Comparison of ENCODE assay signal across 13 cellular contexts in genomic region chr21:29343517-29343916, GRCh38. TPM values are rescaled to one million over a fixed set of nuclear protein-coding genes. Genes with fewer than 3 reads are reported as not detected.
A peak's percentile ranks its signal among the peaks of the same experiment; 100 is the strongest.
DNase-seq lines count a peak whose midpoint lies in the region; ATAC-seq and TF ChIP-seq lines count a peak whose summit lies in the region.
"Had no signal": no experiment of that assay in that cellular context is flagged by ENCODE, and none has a peak within 500 bp of the region (broad histone marks: within the 10 kb centered on the region; RNA-seq: fewer than 3 reads in every experiment).

No MANE protein-coding gene starts in this region.

- H3K4me1 ChIP-seq in breast epithelium (no peaks in the 10 kb centered on the region), aorta (ENCODE audit: control insufficient read depth in 1 of 2, insufficient read depth in 2 of 2, low read length in 2 of 2) (peaks cover 5 to 13% of the 10 kb centered on the region in 2 donors)

- TF ChIP-seq CTCF in MCF 10A (IDR thresholded peaks at IDR 0.05; ENCODE audit: unreplicated experiment) (no peak), breast epithelium (IDR thresholded peaks at IDR 0.05) (no peak), chondrocyte (IDR thresholded peaks at IDR 0.05) (no peak), mesothelial cell of epicardium (IDR thresholded peaks at IDR 0.05; ENCODE audit: unreplicated experiment) (no peak)

- H3K36me3 ChIP-seq in breast epithelium: no peaks in the 10 kb centered on the region
- no peaks in the 10 kb centered on the region for H3K36me3 ChIP-seq in aorta (ENCODE audit: control insufficient read depth in 1 of 2, insufficient read depth in 2 of 2, low read length in 1 of 2)

- H3K27ac ChIP-seq in breast epithelium: no peak overlapping the region
- H3K27ac ChIP-seq in aorta (ENCODE audit: low read depth in 1 of 2, low read length in 2 of 2): peak overlapping the region; percentile 30 to 63

- 21 to 25% methylated on average over 4 of the region's 4 CpGs for WGBS in aorta, 2 donors

- H3K9me3 ChIP-seq in breast epithelium (no peaks in the 10 kb centered on the region), aorta (ENCODE audit: control insufficient read depth, low read length) (no peaks in the 10 kb centered on the region)

- H3K36me3 Mint-ChIP-seq in MCF 10A (ENCODE audit: insufficient read depth, unreplicated experiment) (peaks cover 58% of the 10 kb centered on the region), chondrocyte (ENCODE audit: low read depth) (peaks cover 11% of the 10 kb centered on the region), mesothelial cell of epicardium (peaks cover 17% of the 10 kb centered on the region)

- DNase-seq in MCF 10A (ENCODE audit: unreplicated experiment) (no peak), breast epithelium (ENCODE audit: low spot score in 2 of 2) (no peak), chondrocyte (ENCODE audit: low spot score) (no peak), mesothelial cell of epicardium (ENCODE audit: low spot score in 2 of 2, unreplicated experiment in 2 of 2) (no peak), aorta (no peak), NCI-H524 treated with DMSO at 0.1 percent for 48 hours (lab: John Stamatoyannopoulos, UW) (no peak), left ventricle myocardium superior (no peak)
- DNase-seq: GF-D8, midbrain, NCI-H187, small intestine, T1000 had no signal

- H3K27ac Mint-ChIP-seq in MCF 10A (ENCODE audit: low read depth, unreplicated experiment) (peak overlapping the region; percentile 84), chondrocyte (ENCODE audit: unreplicated experiment) (peak overlapping the region; percentile 89), mesothelial cell of epicardium (peak overlapping the region; percentile 72)

- H3K27me3 Mint-ChIP-seq in MCF 10A (ENCODE audit: insufficient read depth, unreplicated experiment) (no peaks in the 10 kb centered on the region), chondrocyte (ENCODE audit: low read depth) (no peaks in the 10 kb centered on the region), mesothelial cell of epicardium (ENCODE audit: low read depth) (no peaks in the 10 kb centered on the region)

- CTCF ChIA-PET in MCF 10A (lab: Yijun Ruan, JAX): interaction anchor here (0.7 to 3.8 kb wide), 10 partner anchors 11 to 322 kb away, joined by 3 to 31 read pairs (median 4); no protein-coding TSS in a partner anchor

- intact Hi-C loops in MCF 10A (cut with micrococcal nuclease) (loop anchor here (2.0 to 5.0 kb wide), 2 partner anchors 41 to 271 kb away; partner anchors contain the start of gene CCT8), breast epithelium (cut with DNase I; ENCODE audit: low total_unique reads) (loop anchor here (5.0 kb wide), 1 partner anchor 789 kb away; no protein-coding TSS in a partner anchor), aorta (cut with DNase I) (loop anchor here (5.0 kb wide), 1 partner anchor 41 kb away; no protein-coding TSS in a partner anchor), left ventricle myocardium superior (cut with micrococcal nuclease) (loop anchor here (10.0 kb wide), 1 partner anchor 179 kb away; no protein-coding TSS in a partner anchor)

- H3K27me3 ChIP-seq in breast epithelium: no peaks in the 10 kb centered on the region
- H3K27me3 ChIP-seq in aorta (ENCODE audit: control insufficient read depth in 1 of 2, insufficient read depth in 2 of 2, low read length in 1 of 2): no peaks in the 10 kb centered on the region

- BruUV-seq in MCF 10A (replicated peaks; lab: Mats Ljungman, UMichigan): no TSS peak

- ATAC-seq in aorta (ENCODE audit: low FRiP score) (no peak), GM19455 (IDR thresholded peaks at IDR 0.05; ENCODE audit: unreplicated experiment) (no peak), left ventricle myocardium superior (no peak)

- H3K4me3 Mint-ChIP-seq in MCF 10A (ENCODE audit: unreplicated experiment): no peak overlapping the region
- H3K4me3 Mint-ChIP-seq in chondrocyte (ENCODE audit: unreplicated experiment): no peak overlapping the region
- H3K4me3 Mint-ChIP-seq in mesothelial cell of epicardium: no peak overlapping the region

- H3K4me1 Mint-ChIP-seq in MCF 10A (ENCODE audit: insufficient read depth, unreplicated experiment) (peaks cover 44% of the 10 kb centered on the region), chondrocyte (ENCODE audit: low read depth) (peaks cover 67% of the 10 kb centered on the region), mesothelial cell of epicardium (peaks cover 21% of the 10 kb centered on the region)

- no peaks in the 10 kb centered on the region for H3K9me3 Mint-ChIP-seq in MCF 10A (ENCODE audit: unreplicated experiment)
- H3K9me3 Mint-ChIP-seq in chondrocyte (ENCODE audit: low read depth): no peaks in the 10 kb centered on the region
- H3K9me3 Mint-ChIP-seq in mesothelial cell of epicardium: no peaks in the 10 kb centered on the region

- no peak overlapping the region for H3K4me3 ChIP-seq in breast epithelium
- H3K4me3 ChIP-seq in aorta (ENCODE audit: low read length in 2 of 2): no peak overlapping the region

- TF ChIP-seq POLR2A in breast epithelium (IDR thresholded peaks at IDR 0.05): no peak

- POLR2A ChIA-PET in MCF 10A (lab: Yijun Ruan, JAX): interaction anchor here (0.7 to 10.6 kb wide), 11 partner anchors 8 to 269 kb away, joined by 3 to 155 read pairs (median 6); partner anchors contain the start of gene BACH1

RNA-seq across cellular contexts. Expression of gene BACH1, which starts 44.8 kb away (rescaled TPM):
- total RNA-seq in MCF 10A (2022): 69.3 and 76.6 TPM in 2 replicates
- 10 to 100 TPM; 31.8 to 65.3 (median 42.3) TPM for total RNA-seq in breast epithelium
- total RNA-seq in chondrocyte: 85.4 to 123 TPM (median 120 TPM) in 3 replicates
- total RNA-seq in mesothelial cell of epicardium: 100 to 107 TPM (median 100 TPM) in 3 replicates
- total RNA-seq in aorta: 100 to 1,000 TPM in 1 of 2 donors, 10 to 100 TPM in 1; 90.1 to 103 TPM
- 10 to 100 TPM; 12.1 to 14.8 TPM for polyA plus RNA-seq in aorta
- 32.5 TPM for total RNA-seq in left ventricle myocardium superior

Comparison
In these comparisons a context has a peak if more than half of its experiments do, and no peak if none do; other contexts are left out.
1. H3K27ac ChIP-seq: peak in aorta (2 of 2); none in breast epithelium (0 of 2).
2. Peak in every context shown above with its lines, with median percentiles within 50 percentile points of each other: H3K27ac Mint-ChIP-seq.